In genomic region chr6:127586372-127586771, GRCh38 we compare ENCODE assay signal across 18 cellular contexts. TPM values are rescaled to one million over a fixed set of nuclear protein-coding genes. Genes with fewer than 3 reads are reported as not detected.
DNase-seq lines count a peak whose midpoint lies in the region; ATAC-seq and TF ChIP-seq lines count a peak whose summit lies in the region.
"Had no signal": no experiment of that assay in that cellular context is flagged by ENCODE, and none has a peak within 500 bp of the region (broad histone marks: within the 10 kb centered on the region; RNA-seq: fewer than 3 reads in every experiment).

No MANE protein-coding gene starts in this region.

- no peak for TF ChIP-seq CTCF in RWPE2 (IDR thresholded peaks at IDR 0.05; ENCODE audit: poor library complexity, severe bottlenecking)
- no peak for TF ChIP-seq CTCF in MM.1S (IDR thresholded peaks at IDR 0.05; ENCODE audit: low read length)

- intact Hi-C loops in left colon (cut with DNase I, micrococcal nuclease): no loop called here

- ATAC-seq in HG02759 (IDR thresholded peaks at IDR 0.05; ENCODE audit: unreplicated experiment) (peak; percentile 55), RWPE2 (ENCODE audit: low read depth) (0 out of 3 replicates have a peak, but pooled peaks have one; percentile 22), left colon (peak; percentile 74), GM18502 (IDR thresholded peaks at IDR 0.05; ENCODE audit: poor library complexity, unreplicated experiment) (no peak)
- ATAC-seq: A549, T-cell had no signal

- no peak overlapping the region for H3K4me2 ChIP-seq in MM.1S (ENCODE audit: low read depth, low read length)
- H3K4me2 ChIP-seq: A549 had no signal

- H2AFZ ChIP-seq in MM.1S (ENCODE audit: low read length): no peak overlapping the region

- H3K9me2 ChIP-seq in MM.1S (replicated peaks; ENCODE audit: insufficient read depth, low read length): no peaks in the 10 kb centered on the region

- no peaks in the 10 kb centered on the region for H4K20me1 ChIP-seq in MM.1S (ENCODE audit: insufficient read depth, low read length)

- H3K4me1 ChIP-seq in RWPE2 (ENCODE audit: insufficient read depth, poor library complexity, severe bottlenecking) (peaks cover 14% of the 10 kb centered on the region), MM.1S (ENCODE audit: low read length) (no peaks in the 10 kb centered on the region)
- H3K4me1 ChIP-seq: right atrium auricular region, suprapubic skin had no signal

- H3F3A ChIP-seq in MM.1S (ENCODE audit: insufficient read depth, low read length): no peaks in the 10 kb centered on the region

- DNase-seq in NCI-H2107 treated with DMSO at 0.1 percent for 48 hours (lab: John Stamatoyannopoulos, UW; ENCODE audit: unreplicated experiment): peak; percentile 17
- DNase-seq in NCI-H2107 (lab: John Stamatoyannopoulos, UW): no peak
- DNase-seq in RWPE2 (ENCODE audit: low spot score): no peak
- peak in 1 of 2 donors; percentile 10 for DNase-seq in left colon
- DNase-seq in OCI-M2 (lab: John Stamatoyannopoulos, UW; ENCODE audit: unreplicated experiment): no peak
- DNase-seq in MM.1S: no peak
- DNase-seq: activated gamma-delta T cell treated with Interleukin-2 at 50 U/mL for 16 hours, glutamatergic neuron, HFFc6, NCI-H524, SHP77, T-cell had no signal

- H3K79me2 ChIP-seq in MM.1S (ENCODE audit: low read length): no peaks in the 10 kb centered on the region

- H3K4me3 ChIP-seq in RWPE2 (ENCODE audit: severe bottlenecking) (no peak overlapping the region), MM.1S (ENCODE audit: low read length) (no peak overlapping the region)
- H3K4me3 ChIP-seq: A549, right atrium auricular region, suprapubic skin had no signal

- H3K9me3 ChIP-seq in RWPE2 (ENCODE audit: severe bottlenecking) (peaks cover 5% of the 10 kb centered on the region), MM.1S (replicated peaks; ENCODE audit: insufficient read depth, low read length) (no peaks in the 10 kb centered on the region)
- H3K9me3 ChIP-seq: right atrium auricular region, suprapubic skin had no signal

- H3K9ac ChIP-seq in MM.1S (ENCODE audit: low read length): no peak overlapping the region

- H3K36me3 ChIP-seq in RWPE2 (ENCODE audit: low read depth) (no peaks in the 10 kb centered on the region), MM.1S (replicated peaks; ENCODE audit: insufficient read depth, low read length) (no peaks in the 10 kb centered on the region)
- H3K36me3 ChIP-seq: right atrium auricular region, suprapubic skin had no signal

- H3K27ac ChIP-seq in RWPE2 (ENCODE audit: poor library complexity, severe bottlenecking): no peak overlapping the region
- H3K27ac ChIP-seq in MM.1S (ENCODE audit: low read length): no peak overlapping the region
- H3K27ac ChIP-seq: A549, right atrium auricular region, suprapubic skin had no signal

- no peaks in the 10 kb centered on the region for H3K27me3 ChIP-seq in RWPE2 (ENCODE audit: insufficient read depth, poor library complexity, severe bottlenecking)
- H3K27me3 ChIP-seq in MM.1S (replicated peaks; ENCODE audit: insufficient read depth, low read length): no peaks in the 10 kb centered on the region
- H3K27me3 ChIP-seq: right atrium auricular region, suprapubic skin had no signal

RNA-seq across cellular contexts. Expression of gene C6orf58, which starts 9.4 kb away (rescaled TPM):
- not detected for total RNA-seq in left colon
- total RNA-seq: lower leg skin, right atrium auricular region, suprapubic skin, T-cell had no signal
